Comparison of ENCODE assay signal across 16 cellular contexts in the genomic region with DNA sequence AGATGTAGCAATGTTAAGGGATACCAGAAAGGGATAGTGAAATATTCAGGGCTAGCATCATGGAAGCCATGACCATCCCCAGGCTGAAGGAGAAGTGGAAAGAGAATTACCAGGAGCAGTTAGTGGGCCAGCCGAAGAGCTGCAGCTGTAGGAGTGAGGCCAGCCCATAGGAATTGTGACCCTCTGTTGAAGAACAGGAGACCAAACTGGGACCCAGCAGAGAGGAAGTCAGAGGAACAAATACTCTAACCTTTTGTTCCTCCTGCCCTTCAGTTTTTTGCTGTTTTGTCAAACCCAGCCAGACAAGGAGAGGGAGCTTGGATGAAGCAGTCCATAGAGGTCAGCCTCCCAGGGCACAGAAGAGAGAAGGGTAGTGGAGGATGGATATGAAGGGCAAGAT.
DNase-seq lines count a peak whose midpoint lies in the region; ATAC-seq and TF ChIP-seq lines count a peak whose summit lies in the region.
"Had no signal": no experiment of that assay in that cellular context is flagged by ENCODE, and none has a peak within 500 bp of the region (broad histone marks: within the 10 kb centered on the region; RNA-seq: fewer than 3 reads in every experiment).

No MANE protein-coding gene starts in this region.

- H3K9me3 ChIP-seq in Karpas-422 (ENCODE audit: low read length) = no peaks in the 10 kb centered on the region
- H3K9me3 ChIP-seq: HAP-1 had no signal

- no peaks in the 10 kb centered on the region for H3K36me3 Mint-ChIP-seq in GM23338 (ENCODE audit: low read depth)
- H3K36me3 Mint-ChIP-seq in neural crest cell (ENCODE audit: low read depth) = no peaks in the 10 kb centered on the region
- no peaks in the 10 kb centered on the region for H3K36me3 Mint-ChIP-seq in stimulated activated memory B cell treated with anti-CD40 and anti-IgM and Interleukin-4, amounts not matched to agents 10 μg/mL and 1 μg/mL and 100 μg/mL, for 72 hours
- H3K36me3 Mint-ChIP-seq: CD4-positive, alpha-beta memory T cell had no signal

- H3K9me3 Mint-ChIP-seq in GM23338 (no peaks in the 10 kb centered on the region), neural crest cell (peaks cover 3% of the 10 kb centered on the region)
- H3K9me3 Mint-ChIP-seq in stimulated activated memory B cell treated with anti-CD40 and anti-IgM and Interleukin-4, amounts not matched to agents 10 μg/mL and 1 μg/mL and 100 μg/mL, for 72 hours = peaks cover 4% of the 10 kb centered on the region

- no peak overlapping the region for H3K4me3 ChIP-seq in GM23338
- H3K4me3 ChIP-seq in Karpas-422 (ENCODE audit: low read length) = no peak overlapping the region
- H3K4me3 ChIP-seq: GM12878, HAP-1 had no signal

- H3K4me3 Mint-ChIP-seq in GM23338 = no peak overlapping the region
- H3K4me3 Mint-ChIP-seq in neural crest cell = no peak overlapping the region
- H3K4me3 Mint-ChIP-seq in stimulated activated memory B cell treated with anti-CD40 and anti-IgM and Interleukin-4, amounts not matched to agents 10 μg/mL and 1 μg/mL and 100 μg/mL, for 72 hours = no peak overlapping the region
- H3K4me3 Mint-ChIP-seq: CD4-positive, alpha-beta memory T cell; HFFc6 had no signal

- no peak for ATAC-seq in GM23338
- ATAC-seq in stimulated activated memory B cell treated with anti-CD40 and anti-IgM and Interleukin-4, amounts not matched to agents 10 μg/mL and 1 μg/mL and 100 μg/mL, for 72 hours = peak; percentile 24
- ATAC-seq: GM12878 had no signal

- H2AFZ ChIP-seq in GM23338 (peak overlapping the region; percentile 72; the same call in 1 of the 2 replicates), Karpas-422 (ENCODE audit: low read length) (no peak overlapping the region)

- H3K4me2 ChIP-seq in GM23338 = no peak overlapping the region
- no peak overlapping the region for H3K4me2 ChIP-seq in Karpas-422 (ENCODE audit: low read depth, low read length, poor library complexity, severe bottlenecking)

- H3K79me2 ChIP-seq in GM23338 (replicated peaks; ENCODE audit: insufficient read depth) (no peaks in the 10 kb centered on the region), Karpas-422 (ENCODE audit: low read length) (no peaks in the 10 kb centered on the region)

- H3K27ac Mint-ChIP-seq in GM23338 (no peak overlapping the region), neural crest cell (ENCODE audit: unreplicated experiment) (peak overlapping the region; percentile 69)
- H3K27ac Mint-ChIP-seq in stimulated activated memory B cell treated with anti-CD40 and anti-IgM and Interleukin-4, amounts not matched to agents 10 μg/mL and 1 μg/mL and 100 μg/mL, for 72 hours = no peak overlapping the region
- H3K27ac Mint-ChIP-seq: CD4-positive, alpha-beta memory T cell; HFFc6 had no signal

- no peaks in the 10 kb centered on the region for H3K27me3 ChIP-seq in GM23338 (ENCODE audit: insufficient read depth)
- no peaks in the 10 kb centered on the region for H3K27me3 ChIP-seq in Karpas-422 (ENCODE audit: low read length)

- H3K9ac ChIP-seq in Karpas-422 (ENCODE audit: low read length) = no peak overlapping the region

- H3K4me1 ChIP-seq in GM23338 (ENCODE audit: insufficient read depth) = no peaks in the 10 kb centered on the region
- H3K4me1 ChIP-seq in Karpas-422 (ENCODE audit: low read length) = no peaks in the 10 kb centered on the region
- H3K4me1 ChIP-seq: HAP-1 had no signal

- H3K9me2 ChIP-seq in GM23338 (ENCODE audit: insufficient read depth) = 0 out of 2 replicates have a peak, but pooled peaks cover 4% of the 10 kb centered on the region
- H3K9me2 ChIP-seq in Karpas-422 (replicated peaks; ENCODE audit: insufficient read depth, low read length) = no peaks in the 10 kb centered on the region

- DNase-seq in GM23338 (ENCODE audit: low spot score) = no peak
- peak; percentile 11 for DNase-seq in Karpas-422
- no peak for DNase-seq in neural crest cell (ENCODE audit: low read depth, low spot score)
- no peak for DNase-seq in LoVo (ENCODE audit: low spot score)
- DNase-seq in hippocampal formation (lab: John Stamatoyannopoulos, UW) = no peak
- DNase-seq: C1 segment of cervical spinal cord; Calu3; CD4-positive, alpha-beta memory T cell; DMS79; EL; GDM1; GOT3; HFFc6 had no signal

- no peak overlapping the region for H3K27ac ChIP-seq in GM23338 (ENCODE audit: low read depth)
- H3K27ac ChIP-seq in Karpas-422 (ENCODE audit: low read length) = no peak overlapping the region

- TF ChIP-seq CTCF in GM23338 (conservative IDR thresholded peaks at IDR 0.05; ENCODE audit: low read depth in 2 of 2) = no peak
- no peak for TF ChIP-seq CTCF in neural crest cell (conservative IDR thresholded peaks at IDR 0.05)

- H3K4me1 Mint-ChIP-seq in GM23338 (peaks cover 3% of the 10 kb centered on the region; the same call in 2 of the 3 replicates), neural crest cell (peaks cover 31% of the 10 kb centered on the region)
- no peaks in the 10 kb centered on the region for H3K4me1 Mint-ChIP-seq in stimulated activated memory B cell treated with anti-CD40 and anti-IgM and Interleukin-4, amounts not matched to agents 10 μg/mL and 1 μg/mL and 100 μg/mL, for 72 hours
- H3K4me1 Mint-ChIP-seq: CD4-positive, alpha-beta memory T cell had no signal

- H3K36me3 ChIP-seq in GM23338 (ENCODE audit: insufficient read depth) (no peaks in the 10 kb centered on the region), Karpas-422 (ENCODE audit: insufficient read depth, low read length) (no peaks in the 10 kb centered on the region)
- H3K36me3 ChIP-seq: HAP-1 had no signal

- no peaks in the 10 kb centered on the region for H3K27me3 Mint-ChIP-seq in GM23338 (ENCODE audit: insufficient read depth, low read depth, poor library complexity)
- H3K27me3 Mint-ChIP-seq in neural crest cell (ENCODE audit: low read depth) = no peaks in the 10 kb centered on the region
- H3K27me3 Mint-ChIP-seq in stimulated activated memory B cell treated with anti-CD40 and anti-IgM and Interleukin-4, amounts not matched to agents 10 μg/mL and 1 μg/mL and 100 μg/mL, for 72 hours = peaks cover 18% of the 10 kb centered on the region

- no peaks in the 10 kb centered on the region for H4K20me1 ChIP-seq in GM23338 (replicated peaks; ENCODE audit: insufficient read depth)
- no peaks in the 10 kb centered on the region for H4K20me1 ChIP-seq in Karpas-422 (ENCODE audit: insufficient read depth, low read depth, low read length)

- no peaks in the 10 kb centered on the region for H3F3A ChIP-seq in GM23338 (replicated peaks; ENCODE audit: low read depth)

TF ChIP-seq in GM23338, 12 proteins besides CTCF, POLR2A, EP300 and RAD21 (continues in another document):
- no peak for TF ChIP-seq EZH2 (IDR thresholded peaks at IDR 0.05; ENCODE audit: low read depth, unreplicated experiment)
- no peak for TF ChIP-seq REST (IDR thresholded peaks at IDR 0.05; ENCODE audit: unreplicated experiment)
- no peak for TF ChIP-seq STAT1 (IDR thresholded peaks at IDR 0.05; ENCODE audit: unreplicated experiment)
- TF ChIP-seq ZNF114 (CRISPR knock-in tag; IDR thresholded peaks at IDR 0.05) = no peak
- TF ChIP-seq ZNF331 (CRISPR knock-in tag; IDR thresholded peaks at IDR 0.05; ENCODE audit: low read depth) = no peak
- no peak for TF ChIP-seq NANOG (IDR thresholded peaks at IDR 0.05; ENCODE audit: borderline replicate concordance)
- TF ChIP-seq CREB1 (CRISPR knock-in tag; IDR thresholded peaks at IDR 0.05; ENCODE audit: low read depth) = no peak
- TF ChIP-seq EZH2phosphoT487 (IDR thresholded peaks at IDR 0.05; ENCODE audit: unreplicated experiment) = no peak
- no peak for TF ChIP-seq ETS1 (IDR thresholded peaks at IDR 0.05)
- TF ChIP-seq JUNB (IDR thresholded peaks at IDR 0.05; ENCODE audit: unreplicated experiment) = no peak
- TF ChIP-seq POLR2AphosphoS5 (IDR thresholded peaks at IDR 0.05; ENCODE audit: low read depth) = no peak
